In the genomic region with DNA sequence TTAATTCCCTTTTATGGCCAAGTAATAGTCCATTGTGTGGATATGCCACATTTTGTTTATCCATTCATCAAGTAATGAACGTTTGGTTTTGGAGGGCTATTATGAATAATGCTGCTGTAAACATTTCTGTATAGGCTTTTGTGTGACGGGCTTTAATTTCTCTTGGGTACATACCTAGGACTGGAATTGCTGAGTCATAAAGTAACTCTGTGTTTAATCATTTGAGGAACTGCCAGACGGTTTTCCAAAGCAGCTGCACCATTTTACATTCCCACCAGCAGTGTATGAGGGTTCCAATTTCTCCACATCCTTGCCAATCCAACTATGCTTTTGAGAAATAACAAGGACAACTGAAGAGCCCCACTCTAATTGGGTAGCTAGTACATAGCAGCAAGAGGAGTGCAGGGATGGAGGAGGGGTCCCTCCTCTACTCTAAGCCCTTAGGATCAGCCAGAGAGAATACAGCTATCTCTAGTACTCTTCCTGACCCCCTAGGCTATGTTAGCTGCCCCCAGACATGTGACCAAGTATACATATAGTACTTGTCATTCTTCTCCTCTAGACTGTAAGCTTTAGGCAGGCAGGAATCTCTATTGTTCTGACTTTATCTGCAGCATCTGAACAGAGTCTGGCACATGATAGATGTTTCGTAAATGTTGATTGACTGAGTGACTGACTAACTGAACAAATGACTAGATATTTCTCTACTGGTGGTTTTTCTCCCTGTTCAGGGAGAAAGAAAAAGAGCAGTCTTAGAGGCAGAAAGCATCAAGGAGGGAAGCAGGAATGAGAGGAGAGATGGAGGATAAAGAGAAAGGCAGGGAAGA, we compare ENCODE assay signal across 9 cellular contexts. TPM values are rescaled to one million over a fixed set of nuclear protein-coding genes. Genes with fewer than 3 reads are reported as not detected.
DNase-seq lines count a peak whose midpoint lies in the region; ATAC-seq and TF ChIP-seq lines count a peak whose summit lies in the region.
"Had no signal": no experiment of that assay in that cellular context is flagged by ENCODE, and none has a peak within 500 bp of the region (broad histone marks: within the 10 kb centered on the region; RNA-seq: fewer than 3 reads in every experiment).

No MANE protein-coding gene starts in this region.

- no peak overlapping the region for H3K27ac ChIP-seq in body of pancreas
- peak overlapping the region; percentile 92 for H3K27ac ChIP-seq in osteoblast (ENCODE audit: low read depth, low read length)

- no peaks in the 10 kb centered on the region for H3K9me3 ChIP-seq in body of pancreas
- no peaks in the 10 kb centered on the region for H3K9me3 ChIP-seq in osteoblast (ENCODE audit: low read depth, low read length)

- H4K20me1 ChIP-seq in osteoblast (ENCODE audit: insufficient read depth, low read length), result no peaks in the 10 kb centered on the region

- 22% methylated on average over 4 of the region's 4 CpGs for WGBS in body of pancreas, 2 donors

- peak overlapping the region; percentile 23 for H2AFZ ChIP-seq in osteoblast (ENCODE audit: low read length)

- DNase-seq in ELR (ENCODE audit: low read depth) (peak; percentile 91), NCI-H2029 treated with DMSO at 0.1 percent for 48 hours (lab: John Stamatoyannopoulos, UW) (peak; percentile 93), body of pancreas (peak in 3 of 4 donors; percentile 29 to 38 (median 36)), osteoblast (ENCODE audit: insufficient read length, low spot score, missing footprints) (peak; percentile 65), germinal center (ENCODE audit: low spot score) (no peak), GM20000 (ENCODE audit: low spot score) (no peak)
- DNase-seq: activated naive CD4-positive, alpha-beta T cell treated with anti-CD3 and anti-CD28 coated beads for 36 hours; right cardiac atrium had no signal

- peak overlapping the region; percentile 32 for H3K4me2 ChIP-seq in osteoblast (ENCODE audit: insufficient read depth, low read length)

- TF ChIP-seq POLR2A in body of pancreas (IDR thresholded peaks at IDR 0.05), result no peak

- H3K36me3 ChIP-seq in body of pancreas (replicated peaks in 1 of 2; ENCODE audit: insufficient read depth in 1 of 2, low read depth in 2 of 2) (no peaks in the 10 kb centered on the region), osteoblast (ENCODE audit: insufficient read depth, low read length) (peaks cover 10% of the 10 kb centered on the region)

- H3K4me1 ChIP-seq in body of pancreas (peaks cover 45% of the 10 kb centered on the region), osteoblast (ENCODE audit: insufficient read depth, low read length) (peaks cover 51% of the 10 kb centered on the region)

- ATAC-seq in body of pancreas (peak; percentile 24), HG03139 (IDR thresholded peaks at IDR 0.05; ENCODE audit: unreplicated experiment) (no peak)
- ATAC-seq: right cardiac atrium had no signal

- H3K4me3 ChIP-seq in body of pancreas (no peak overlapping the region), osteoblast (ENCODE audit: insufficient read depth, low read length) (no peak overlapping the region)

- TF ChIP-seq CTCF in body of pancreas (IDR thresholded peaks at IDR 0.05) (no peak), osteoblast (IDR thresholded peaks at IDR 0.05; ENCODE audit: extremely low read depth, low read depth, low read length) (no peak), GM20000 (IDR thresholded peaks at IDR 0.05; ENCODE audit: extremely low read depth, missing control alignments) (no peak)

- H3K79me2 ChIP-seq in osteoblast (ENCODE audit: insufficient read depth, low read length), result peaks cover 26% of the 10 kb centered on the region

- intact Hi-C loops in body of pancreas (cut with DNase I), result no loop called here

- no peaks in the 10 kb centered on the region for H3K27me3 ChIP-seq in body of pancreas
- H3K27me3 ChIP-seq in osteoblast (ENCODE audit: insufficient read depth, low read length), result no peaks in the 10 kb centered on the region

RNA-seq across cellular contexts. Expression of gene MATR3, which starts 22.1 kb away (rescaled TPM):
- total RNA-seq in body of pancreas (100 to 1,000 TPM in 1 of 2 donors, 10 to 100 TPM in 1; 99.2 to 160 TPM), osteoblast (263 and 284 TPM in 2 replicates)

Comparison
In these comparisons a context has a peak if more than half of its experiments do, and no peak if none do; other contexts are left out.
1. DNase-seq: peak in ELR (single experiment), NCI-H2029 treated with DMSO at 0.1 percent for 48 hours (single experiment), body of pancreas (3 of 4) and osteoblast (single experiment); none in germinal center (single experiment) and GM20000 (single experiment).